Comparison of ENCODE assay signal across 8 cellular contexts in genomic region chr20:38073307-38074010, GRCh38. TPM values are rescaled to one million over a fixed set of nuclear protein-coding genes. Genes with fewer than 3 reads are reported as not detected.
DNase-seq lines count a peak whose midpoint lies in the region; ATAC-seq and TF ChIP-seq lines count a peak whose summit lies in the region.

No MANE protein-coding gene starts in this region.

- ATAC-seq in Right ventricle myocardium inferior (peak; percentile 87), GM21390 (IDR thresholded peaks at IDR 0.05; ENCODE audit: unreplicated experiment) (no peak), HG03135 (IDR thresholded peaks at IDR 0.05; ENCODE audit: unreplicated experiment) (no peak)

- H3K4me3 ChIP-seq in muscle layer of duodenum (ENCODE audit: low read depth in 1 of 2, low read length in 2 of 2): no peak overlapping the region

- peaks cover 11 to 41% of the 10 kb centered on the region in 2 donors for H3K4me1 ChIP-seq in muscle layer of duodenum (ENCODE audit: control insufficient read depth in 1 of 2, insufficient read depth in 2 of 2, low read length in 2 of 2)

- no peak for DNase-seq in Right ventricle myocardium inferior (ENCODE audit: missing footprints)
- DNase-seq in cardiac septum (ENCODE audit: low spot score): no peak
- DNase-seq in LHCN-M2 (ENCODE audit: low read depth): peak; percentile 97
- peak; percentile 26 for DNase-seq in SKM-1 (lab: John Stamatoyannopoulos, UW; ENCODE audit: unreplicated experiment)
- peak; percentile 68 to 83 for DNase-seq in erythroblast (lab: John Stamatoyannopoulos, UW)

- H3K27me3 ChIP-seq in muscle layer of duodenum (ENCODE audit: low read depth, low read length): no peaks in the 10 kb centered on the region

- H3K36me3 ChIP-seq in muscle layer of duodenum (ENCODE audit: control insufficient read depth in 1 of 2, insufficient read depth in 2 of 2, low read length in 2 of 2): peaks cover 30 to 42% of the 10 kb centered on the region in 2 donors

- H3K27ac ChIP-seq in muscle layer of duodenum (ENCODE audit: low read length): peak overlapping the region; percentile 68

- no peak for TF ChIP-seq POLR2A in erythroblast (IDR thresholded peaks at IDR 0.05; ENCODE audit: low read length)

- intact Hi-C loops in Right ventricle myocardium inferior (cut with DNase I) (loop anchor here (1.0 to 2.0 kb wide), 2 partner anchors 35 to 92 kb away; partner anchors contain the start of gene TGM2), cardiac septum (cut with DNase I) (loop anchor here (2.0 to 5.0 kb wide), 3 partner anchors 34 to 91 kb away; partner anchors contain the start of gene TGM2)

- H3K9me3 ChIP-seq in muscle layer of duodenum (ENCODE audit: control insufficient read depth in 1 of 2, low read length in 2 of 2): no peaks in the 10 kb centered on the region

RNA-seq across cellular contexts. Expression of gene RPRD1B, which starts 39.9 kb away (rescaled TPM):
- 84.7 TPM for total RNA-seq in Right ventricle myocardium inferior
- 62.2 TPM for total RNA-seq in cardiac septum
- total RNA-seq in LHCN-M2 (2014; rRNA removed): 15.8 and 21.3 TPM in 2 replicates
- polyA plus RNA-seq in LHCN-M2 (2012): 8.6 TPM

RNA-seq across cellular contexts. Expression of gene TTI1, which starts 40.2 kb away (rescaled TPM):
- total RNA-seq in Right ventricle myocardium inferior (12.4 TPM), cardiac septum (11.4 TPM), LHCN-M2 (2014; rRNA removed) (33.5 and 35.3 TPM in 2 replicates)
- 10.4 TPM for polyA plus RNA-seq in LHCN-M2 (2012)

Comparison
In these comparisons a context has a peak if more than half of its experiments do, and no peak if none do; other contexts are left out.
1. DNase-seq: peak in LHCN-M2 (single experiment), SKM-1 (single experiment) and erythroblast (2 of 2); none in Right ventricle myocardium inferior (single experiment) and cardiac septum (single experiment).